ENCODE assay signal across 1 cellular context in the genomic region with DNA sequence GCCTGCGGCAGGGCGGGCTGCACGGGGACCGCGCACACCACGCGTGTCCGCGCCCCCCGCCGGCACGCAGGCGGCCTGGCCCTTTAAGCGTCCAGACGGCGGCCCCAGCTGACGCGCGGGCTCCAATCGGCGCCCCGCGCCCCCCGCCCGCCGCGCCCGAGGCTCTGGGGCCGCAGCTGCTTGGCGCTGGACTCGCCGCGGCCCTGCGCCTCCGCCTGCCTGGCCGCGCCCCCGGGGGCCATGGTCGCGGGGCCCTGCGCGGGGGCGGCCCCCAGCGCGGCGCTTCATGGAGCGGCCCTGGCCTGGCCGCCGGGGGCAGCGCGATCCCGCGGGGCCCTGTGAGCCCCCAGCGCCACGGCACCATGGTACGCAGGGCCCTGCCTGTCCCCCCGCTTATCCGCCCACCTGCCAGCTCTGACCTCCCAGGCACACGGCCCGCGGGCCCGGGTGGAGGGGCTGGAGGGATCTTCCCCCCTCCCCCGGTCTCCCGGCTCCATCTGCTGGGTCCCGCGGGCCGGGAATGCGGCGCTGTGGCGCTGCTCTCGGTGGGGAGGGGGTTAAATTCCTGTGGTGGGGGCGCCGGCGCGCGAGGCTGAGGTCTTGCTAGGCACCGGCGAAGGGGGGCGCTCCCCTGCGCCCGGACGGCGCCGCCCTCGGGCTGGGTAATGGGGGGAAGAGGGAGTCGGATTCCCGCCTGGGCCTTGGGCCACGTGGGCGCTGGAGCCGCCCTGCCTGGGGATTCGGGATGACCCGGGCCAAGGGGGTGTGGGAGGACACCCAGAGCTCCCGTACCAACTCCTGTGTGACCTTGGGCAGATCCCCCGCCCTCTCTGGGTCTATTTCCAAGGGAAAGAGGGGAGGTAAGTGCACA.
TF ChIP-seq lines count a peak whose summit lies in the region.

No MANE protein-coding gene starts in this region.

TF ChIP-seq in A549, 52 proteins besides CTCF, POLR2A, EP300 and RAD21:
- TF ChIP-seq CHD4 (IDR thresholded peaks at IDR 0.05; ENCODE audit: borderline replicate concordance) (no peak), FOXS1 (CRISPR knock-in tag; IDR thresholded peaks at IDR 0.05) (no peak), RARB (CRISPR knock-in tag; IDR thresholded peaks at IDR 0.05) (no peak), MYC (IDR thresholded peaks at IDR 0.05; ENCODE audit: borderline replicate concordance, low read length) (0 out of 2 replicates have a peak, but pooled peaks have one; percentile 45), PHF8 (IDR thresholded peaks at IDR 0.05; ENCODE audit: borderline replicate concordance, low read depth) (peak; percentile 45; the same call in 1 of the 2 replicates), NPAS2 (CRISPR knock-in tag; IDR thresholded peaks at IDR 0.05; ENCODE audit: borderline replicate concordance) (no peak), FOSB (CRISPR knock-in tag; IDR thresholded peaks at IDR 0.05) (no peak), ZFP36 (IDR thresholded peaks at IDR 0.05; ENCODE audit: borderline replicate concordance, partially characterized antibody) (peak; percentile 24), SREBF2 (IDR thresholded peaks at IDR 0.05) (no peak), KDM1A (IDR thresholded peaks at IDR 0.05; ENCODE audit: low read depth) (peak; percentile 71; the same call in 1 of the 2 replicates)
- TF ChIP-seq, protein P1, sequence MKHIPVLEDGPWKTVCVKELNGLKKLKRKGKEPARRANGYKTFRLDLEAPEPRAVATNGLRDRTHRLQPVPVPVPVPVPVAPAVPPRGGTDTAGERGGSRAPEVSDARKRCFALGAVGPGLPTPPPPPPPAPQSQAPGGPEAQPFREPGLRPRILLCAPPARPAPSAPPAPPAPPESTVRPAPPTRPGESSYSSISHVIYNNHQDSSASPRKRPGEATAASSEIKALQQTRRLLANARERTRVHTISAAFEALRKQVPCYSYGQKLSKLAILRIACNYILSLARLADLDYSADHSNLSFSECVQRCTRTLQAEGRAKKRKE (CRISPR knock-in tag; IDR thresholded peaks at IDR 0.05; ENCODE audit: low read depth): 0 out of 2 replicates have a peak, but pooled peaks have one; percentile 22
- TF ChIP-seq, protein P2, sequence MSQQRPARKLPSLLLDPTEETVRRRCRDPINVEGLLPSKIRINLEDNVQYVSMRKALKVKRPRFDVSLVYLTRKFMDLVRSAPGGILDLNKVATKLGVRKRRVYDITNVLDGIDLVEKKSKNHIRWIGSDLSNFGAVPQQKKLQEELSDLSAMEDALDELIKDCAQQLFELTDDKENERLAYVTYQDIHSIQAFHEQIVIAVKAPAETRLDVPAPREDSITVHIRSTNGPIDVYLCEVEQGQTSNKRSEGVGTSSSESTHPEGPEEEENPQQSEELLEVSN (IDR thresholded peaks at IDR 0.05; ENCODE audit: borderline replicate concordance, low read depth): peak; percentile 91
- TF ChIP-seq, protein P3, sequence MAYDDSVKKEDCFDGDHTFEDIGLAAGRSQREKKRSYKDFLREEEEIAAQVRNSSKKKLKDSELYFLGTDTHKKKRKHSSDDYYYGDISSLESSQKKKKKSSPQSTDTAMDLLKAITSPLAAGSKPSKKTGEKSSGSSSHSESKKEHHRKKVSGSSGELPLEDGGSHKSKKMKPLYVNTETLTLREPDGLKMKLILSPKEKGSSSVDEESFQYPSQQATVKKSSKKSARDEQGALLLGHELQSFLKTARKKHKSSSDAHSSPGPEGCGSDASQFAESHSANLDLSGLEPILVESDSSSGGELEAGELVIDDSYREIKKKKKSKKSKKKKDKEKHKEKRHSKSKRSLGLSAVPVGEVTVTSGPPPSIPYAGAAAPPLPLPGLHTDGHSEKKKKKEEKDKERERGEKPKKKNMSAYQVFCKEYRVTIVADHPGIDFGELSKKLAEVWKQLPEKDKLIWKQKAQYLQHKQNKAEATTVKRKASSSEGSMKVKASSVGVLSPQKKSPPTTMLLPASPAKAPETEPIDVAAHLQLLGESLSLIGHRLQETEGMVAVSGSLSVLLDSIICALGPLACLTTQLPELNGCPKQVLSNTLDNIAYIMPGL (CRISPR knock-in tag; IDR thresholded peaks at IDR 0.05; ENCODE audit: borderline replicate concordance): 0 out of 2 replicates have a peak, but pooled peaks have one; percentile 20
- TF ChIP-seq, protein P4, sequence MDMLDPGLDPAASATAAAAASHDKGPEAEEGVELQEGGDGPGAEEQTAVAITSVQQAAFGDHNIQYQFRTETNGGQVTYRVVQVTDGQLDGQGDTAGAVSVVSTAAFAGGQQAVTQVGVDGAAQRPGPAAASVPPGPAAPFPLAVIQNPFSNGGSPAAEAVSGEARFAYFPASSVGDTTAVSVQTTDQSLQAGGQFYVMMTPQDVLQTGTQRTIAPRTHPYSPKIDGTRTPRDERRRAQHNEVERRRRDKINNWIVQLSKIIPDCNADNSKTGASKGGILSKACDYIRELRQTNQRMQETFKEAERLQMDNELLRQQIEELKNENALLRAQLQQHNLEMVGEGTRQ (IDR thresholded peaks at IDR 0.05): peak; percentile 68
- TF ChIP-seq, protein P5, sequence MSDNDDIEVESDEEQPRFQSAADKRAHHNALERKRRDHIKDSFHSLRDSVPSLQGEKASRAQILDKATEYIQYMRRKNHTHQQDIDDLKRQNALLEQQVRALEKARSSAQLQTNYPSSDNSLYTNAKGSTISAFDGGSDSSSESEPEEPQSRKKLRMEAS (IDR thresholded peaks at IDR 0.05): peak; percentile 94
